Comparison of ENCODE assay signal across 3 cellular contexts in the genomic region with DNA sequence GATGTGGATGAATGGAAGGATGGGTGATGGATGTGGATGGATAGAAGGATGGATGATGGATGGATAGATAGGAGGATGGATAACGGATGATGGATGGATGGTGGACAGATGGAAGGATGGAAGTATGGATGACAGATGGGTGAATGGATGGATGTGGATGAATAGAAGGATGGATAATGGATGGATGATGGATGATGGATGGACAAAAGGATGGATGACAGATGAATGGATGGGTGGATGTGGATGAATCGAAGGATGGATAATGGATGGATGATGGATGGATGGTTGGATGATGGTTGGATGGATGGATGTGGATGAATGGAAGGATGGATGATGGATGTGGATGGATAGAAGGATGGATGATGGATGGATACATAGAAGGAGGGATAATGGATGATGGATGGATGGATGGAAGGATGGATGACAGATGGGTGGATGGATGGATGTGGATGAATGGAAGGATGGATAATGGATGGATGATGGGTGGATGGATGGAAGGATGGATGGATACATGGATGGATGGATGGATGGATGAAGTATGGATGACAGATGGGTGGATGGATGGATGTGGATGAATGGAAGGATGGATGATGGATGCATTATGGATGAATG.
TF ChIP-seq lines count a peak whose summit lies in the region.

No MANE protein-coding gene starts in this region.

TF ChIP-seq in HEK293, 187 proteins besides CTCF, POLR2A, EP300 and RAD21 (continues in another document):
- TF ChIP-seq ZNF707 (tag by site-specific recombination; IDR thresholded peaks at IDR 0.05) (no peak; the same call in 1 of the 2 replicates), ZNF473 (tag by site-specific recombination; IDR thresholded peaks at IDR 0.05) (0 out of 2 replicates have a peak, but pooled peaks have one; percentile 34), ZNF302 (tag by site-specific recombination; IDR thresholded peaks at IDR 0.05; ENCODE audit: low read depth) (no peak), ZNF324 (tag by site-specific recombination; IDR thresholded peaks at IDR 0.05) (no peak), ZNF777 (tag by site-specific recombination; IDR thresholded peaks at IDR 0.05; ENCODE audit: borderline replicate concordance) (no peak), FEZF1 (tag by site-specific recombination; IDR thresholded peaks at IDR 0.05) (0 out of 2 replicates have a peak, but pooled peaks have one; percentile 3), ZNF521 (tag by site-specific recombination; IDR thresholded peaks at IDR 0.05) (0 out of 2 replicates have a peak, but pooled peaks have one; percentile 8), SP2 (tag by site-specific recombination; IDR thresholded peaks at IDR 0.05) (0 out of 2 replicates have a peak, but pooled peaks have one; percentile 5), ZBTB17 (tag by site-specific recombination; IDR thresholded peaks at IDR 0.05) (peak; percentile 100), ZNF624 (tag by site-specific recombination; IDR thresholded peaks at IDR 0.05) (no peak), ZNF366 (tag by site-specific recombination; conservative IDR thresholded peaks at IDR 0.05) (peak; percentile 100), ZNF2 (tag by site-specific recombination; IDR thresholded peaks at IDR 0.05) (no peak), MZF1 (tag by site-specific recombination; IDR thresholded peaks at IDR 0.05; ENCODE audit: borderline replicate concordance) (no peak)
- TF ChIP-seq, protein P1, sequence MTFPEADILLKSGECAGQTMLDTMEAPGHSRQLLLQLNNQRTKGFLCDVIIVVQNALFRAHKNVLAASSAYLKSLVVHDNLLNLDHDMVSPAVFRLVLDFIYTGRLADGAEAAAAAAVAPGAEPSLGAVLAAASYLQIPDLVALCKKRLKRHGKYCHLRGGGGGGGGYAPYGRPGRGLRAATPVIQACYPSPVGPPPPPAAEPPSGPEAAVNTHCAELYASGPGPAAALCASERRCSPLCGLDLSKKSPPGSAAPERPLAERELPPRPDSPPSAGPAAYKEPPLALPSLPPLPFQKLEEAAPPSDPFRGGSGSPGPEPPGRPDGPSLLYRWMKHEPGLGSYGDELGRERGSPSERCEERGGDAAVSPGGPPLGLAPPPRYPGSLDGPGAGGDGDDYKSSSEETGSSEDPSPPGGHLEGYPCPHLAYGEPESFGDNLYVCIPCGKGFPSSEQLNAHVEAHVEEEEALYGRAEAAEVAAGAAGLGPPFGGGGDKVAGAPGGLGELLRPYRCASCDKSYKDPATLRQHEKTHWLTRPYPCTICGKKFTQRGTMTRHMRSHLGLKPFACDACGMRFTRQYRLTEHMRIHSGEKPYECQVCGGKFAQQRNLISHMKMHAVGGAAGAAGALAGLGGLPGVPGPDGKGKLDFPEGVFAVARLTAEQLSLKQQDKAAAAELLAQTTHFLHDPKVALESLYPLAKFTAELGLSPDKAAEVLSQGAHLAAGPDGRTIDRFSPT (tag by site-specific recombination; IDR thresholded peaks at IDR 0.05): no peak
- TF ChIP-seq, protein P2, sequence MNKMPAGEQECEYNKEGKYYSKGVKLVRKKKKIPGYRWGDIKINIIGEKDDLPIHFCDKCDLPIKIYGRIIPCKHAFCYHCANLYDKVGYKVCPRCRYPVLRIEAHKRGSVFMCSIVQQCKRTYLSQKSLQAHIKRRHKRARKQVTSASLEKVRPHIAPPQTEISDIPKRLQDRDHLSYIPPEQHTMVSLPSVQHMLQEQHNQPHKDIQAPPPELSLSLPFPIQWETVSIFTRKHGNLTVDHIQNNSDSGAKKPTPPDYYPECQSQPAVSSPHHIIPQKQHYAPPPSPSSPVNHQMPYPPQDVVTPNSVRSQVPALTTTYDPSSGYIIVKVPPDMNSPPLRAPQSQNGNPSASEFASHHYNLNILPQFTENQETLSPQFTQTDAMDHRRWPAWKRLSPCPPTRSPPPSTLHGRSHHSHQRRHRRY (tag by site-specific recombination; IDR thresholded peaks at IDR 0.05): 0 out of 2 replicates have a peak, but pooled peaks have one; percentile 12
- TF ChIP-seq, protein P3, sequence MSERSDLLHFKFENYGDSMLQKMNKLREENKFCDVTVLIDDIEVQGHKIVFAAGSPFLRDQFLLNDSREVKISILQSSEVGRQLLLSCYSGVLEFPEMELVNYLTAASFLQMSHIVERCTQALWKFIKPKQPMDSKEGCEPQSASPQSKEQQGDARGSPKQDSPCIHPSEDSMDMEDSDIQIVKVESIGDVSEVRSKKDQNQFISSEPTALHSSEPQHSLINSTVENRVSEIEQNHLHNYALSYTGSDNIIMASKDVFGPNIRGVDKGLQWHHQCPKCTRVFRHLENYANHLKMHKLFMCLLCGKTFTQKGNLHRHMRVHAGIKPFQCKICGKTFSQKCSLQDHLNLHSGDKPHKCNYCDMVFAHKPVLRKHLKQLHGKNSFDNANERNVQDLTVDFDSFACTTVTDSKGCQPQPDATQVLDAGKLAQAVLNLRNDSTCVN (tag by site-specific recombination; optimal IDR thresholded peaks at IDR 0.05): peak; percentile 18

TF ChIP-seq in IMR-90, 13 proteins besides CTCF, POLR2A, EP300 and RAD21:
- TF ChIP-seq MAZ (IDR thresholded peaks at IDR 0.05; ENCODE audit: borderline replicate concordance, low read depth, low read length) (no peak), CHD1 (IDR thresholded peaks at IDR 0.05; ENCODE audit: low read depth, low read length) (no peak), MAFK (IDR thresholded peaks at IDR 0.05; ENCODE audit: low read depth, low read length) (no peak), NFE2L2 (IDR thresholded peaks at IDR 0.05; ENCODE audit: low read depth, low read length) (no peak), RCOR1 (IDR thresholded peaks at IDR 0.05; ENCODE audit: insufficient replicate concordance, low read length) (no peak), SMC3 (IDR thresholded peaks at IDR 0.05; ENCODE audit: low read depth, low read length) (no peak), FOS (IDR thresholded peaks at IDR 0.05; ENCODE audit: low read depth, low read length) (no peak), CEBPB (IDR thresholded peaks at IDR 0.05; ENCODE audit: low read depth, low read length) (no peak), BHLHE40 (IDR thresholded peaks at IDR 0.05; ENCODE audit: low read depth, low read length) (no peak), RFX5 (IDR thresholded peaks at IDR 0.05; ENCODE audit: low read depth, low read length) (no peak), MXI1 (IDR thresholded peaks at IDR 0.05; ENCODE audit: borderline replicate concordance, low read depth, low read length) (no peak)
- TF ChIP-seq, protein P4, sequence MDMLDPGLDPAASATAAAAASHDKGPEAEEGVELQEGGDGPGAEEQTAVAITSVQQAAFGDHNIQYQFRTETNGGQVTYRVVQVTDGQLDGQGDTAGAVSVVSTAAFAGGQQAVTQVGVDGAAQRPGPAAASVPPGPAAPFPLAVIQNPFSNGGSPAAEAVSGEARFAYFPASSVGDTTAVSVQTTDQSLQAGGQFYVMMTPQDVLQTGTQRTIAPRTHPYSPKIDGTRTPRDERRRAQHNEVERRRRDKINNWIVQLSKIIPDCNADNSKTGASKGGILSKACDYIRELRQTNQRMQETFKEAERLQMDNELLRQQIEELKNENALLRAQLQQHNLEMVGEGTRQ (IDR thresholded peaks at IDR 0.05; ENCODE audit: low read depth, low read length): no peak
- TF ChIP-seq, protein P5, sequence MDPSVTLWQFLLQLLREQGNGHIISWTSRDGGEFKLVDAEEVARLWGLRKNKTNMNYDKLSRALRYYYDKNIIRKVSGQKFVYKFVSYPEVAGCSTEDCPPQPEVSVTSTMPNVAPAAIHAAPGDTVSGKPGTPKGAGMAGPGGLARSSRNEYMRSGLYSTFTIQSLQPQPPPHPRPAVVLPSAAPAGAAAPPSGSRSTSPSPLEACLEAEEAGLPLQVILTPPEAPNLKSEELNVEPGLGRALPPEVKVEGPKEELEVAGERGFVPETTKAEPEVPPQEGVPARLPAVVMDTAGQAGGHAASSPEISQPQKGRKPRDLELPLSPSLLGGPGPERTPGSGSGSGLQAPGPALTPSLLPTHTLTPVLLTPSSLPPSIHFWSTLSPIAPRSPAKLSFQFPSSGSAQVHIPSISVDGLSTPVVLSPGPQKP (IDR thresholded peaks at IDR 0.05; ENCODE audit: borderline replicate concordance, low read depth, low read length): no peak

TF ChIP-seq in H1, 55 proteins besides CTCF, POLR2A, EP300 and RAD21:
- TF ChIP-seq SIX5 (IDR thresholded peaks at IDR 0.05; ENCODE audit: low read depth, low read length): no peak
- no peak for TF ChIP-seq BCL11A (IDR thresholded peaks at IDR 0.05; ENCODE audit: low read depth in 2 of 2, low read length in 2 of 2)
- no peak for TF ChIP-seq SIN3A (conservative IDR thresholded peaks at IDR 0.05 in 1 of 2, IDR thresholded peaks at IDR 0.05 in 1 of 2; ENCODE audit: low read depth in 1 of 2, low read length in 2 of 2)
- TF ChIP-seq TAF1 (IDR thresholded peaks at IDR 0.05; ENCODE audit: low read depth, low read length): no peak
- no peak for TF ChIP-seq SUZ12 (IDR thresholded peaks at IDR 0.05; ENCODE audit: low read length)
- no peak for TF ChIP-seq NRF1 (IDR thresholded peaks at IDR 0.05; ENCODE audit: low read depth, low read length)
- TF ChIP-seq CBX5 (IDR thresholded peaks at IDR 0.05; ENCODE audit: low read depth, low read length): no peak
- no peak for TF ChIP-seq SAP30 (IDR thresholded peaks at IDR 0.05; ENCODE audit: insufficient read depth, insufficient replicate concordance, low read length)
- no peak for TF ChIP-seq NANOG (IDR thresholded peaks at IDR 0.05; ENCODE audit: insufficient read depth, low read depth, low read length, poor library complexity, severe bottlenecking)
- no peak for TF ChIP-seq POLR2AphosphoS5 (IDR thresholded peaks at IDR 0.05; ENCODE audit: low read depth, low read length)
- TF ChIP-seq CHD1 (IDR thresholded peaks at IDR 0.05; ENCODE audit: low read depth, low read length): no peak
